22 cellular contexts compared by ENCODE assay signal in the genomic region with DNA sequence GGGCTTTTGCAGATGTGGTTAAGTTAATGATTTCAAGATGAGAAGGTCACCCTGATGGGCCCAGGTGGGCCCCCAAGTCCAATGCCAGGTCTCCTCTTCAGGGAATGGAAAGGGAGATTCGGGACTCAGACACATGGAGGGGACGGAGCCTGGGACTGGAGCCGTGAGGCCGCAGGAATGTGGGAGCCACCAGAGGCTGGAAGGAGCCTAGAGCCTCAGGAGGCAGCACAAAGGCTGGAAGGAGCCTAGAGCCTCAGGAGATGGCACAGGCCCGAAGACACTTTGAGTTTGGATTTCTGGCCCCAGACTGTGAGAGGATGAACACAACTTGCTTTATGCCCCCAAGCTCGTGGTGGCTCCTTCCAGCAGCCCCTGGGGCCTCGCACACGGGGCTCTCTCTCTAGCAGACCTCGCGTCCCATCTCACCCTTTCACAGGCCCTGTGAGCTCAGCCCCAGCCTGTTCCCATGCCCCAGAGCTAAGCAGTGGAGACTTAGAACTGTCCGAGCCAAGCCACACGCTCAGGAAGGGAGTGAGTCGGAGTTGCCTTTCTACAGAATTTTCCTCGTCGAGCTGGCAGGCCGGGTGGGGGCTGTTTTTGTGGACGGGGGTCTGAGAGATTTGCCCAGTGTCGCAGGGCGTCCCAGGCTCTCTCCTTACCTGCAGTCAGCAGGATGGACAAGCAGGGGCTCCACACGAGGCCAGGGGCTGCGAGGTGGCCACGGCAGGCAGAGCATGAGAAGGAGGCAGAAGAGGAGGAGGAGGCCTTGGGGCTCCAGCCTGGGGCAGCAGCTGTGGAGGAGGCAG.
A peak's percentile ranks its signal among the peaks of the same experiment; 100 is the strongest.
DNase-seq lines count a peak whose midpoint lies in the region; ATAC-seq and TF ChIP-seq lines count a peak whose summit lies in the region.
"Had no signal": no experiment of that assay in that cellular context is flagged by ENCODE, and none has a peak within 500 bp of the region (broad histone marks: within the 10 kb centered on the region; RNA-seq: fewer than 3 reads in every experiment).

No MANE protein-coding gene starts in this region.

- H3K27ac Mint-ChIP-seq in natural killer cell treated with Interleukin-12 subunit alpha and Interleukin-12 subunit beta and Interleukin-15 and Interleukin-18, amount 100 ng/mL, for 72 hours, result no peak overlapping the region
- H3K27ac Mint-ChIP-seq in natural killer cell, result no peak overlapping the region
- H3K27ac Mint-ChIP-seq in nephron progenitor cell, result peak overlapping the region; percentile 61
- H3K27ac Mint-ChIP-seq: immature natural killer cell, T-helper 17 cell had no signal

- no peak overlapping the region for H3K4me3 Mint-ChIP-seq in natural killer cell treated with Interleukin-12 subunit alpha and Interleukin-12 subunit beta and Interleukin-15 and Interleukin-18, amount 100 ng/mL, for 72 hours
- H3K4me3 Mint-ChIP-seq in natural killer cell (no peak overlapping the region), nephron progenitor cell (no peak overlapping the region)
- H3K4me3 Mint-ChIP-seq: immature natural killer cell, T-helper 17 cell had no signal

- H3K4me1 Mint-ChIP-seq in natural killer cell treated with Interleukin-12 subunit alpha and Interleukin-12 subunit beta and Interleukin-15 and Interleukin-18, amount 100 ng/mL, for 72 hours (ENCODE audit: low read depth in 2 of 2), result no peaks in the 10 kb centered on the region
- H3K4me1 Mint-ChIP-seq in natural killer cell (no peaks in the 10 kb centered on the region), nephron progenitor cell (no peaks in the 10 kb centered on the region)
- H3K4me1 Mint-ChIP-seq: immature natural killer cell, T-helper 17 cell had no signal

- no peaks in the 10 kb centered on the region for H3K27me3 ChIP-seq in vagina
- H3K27me3 ChIP-seq: gastrocnemius medialis had no signal

- H3K36me3 ChIP-seq in vagina, result no peaks in the 10 kb centered on the region
- H3K36me3 ChIP-seq: gastrocnemius medialis, thoracic aorta had no signal

- intact Hi-C loops in natural killer cell (cut with micrococcal nuclease), result no loop called here
- intact Hi-C loops in vagina (cut with DNase I), result no loop called here

- no peaks in the 10 kb centered on the region for H3K9me3 ChIP-seq in vagina
- H3K9me3 ChIP-seq: gastrocnemius medialis, mucosa of descending colon, thoracic aorta had no signal

- no peak overlapping the region for H3K27ac ChIP-seq in vagina
- H3K27ac ChIP-seq: 22Rv1, gastrocnemius medialis, RWPE1, thoracic aorta had no signal

- ATAC-seq in activated CD4-positive, CD25-positive, alpha-beta regulatory T cell treated with anti-CD3 and anti-CD28 coated beads, Interleukin-2, amount 50 U/mL, for 24 hours, result no peak
- ATAC-seq in natural killer cell treated with Interleukin-12 subunit alpha and Interleukin-12 subunit beta and Interleukin-15 and Interleukin-18, amount 100 ng/mL, for 72 hours, result peak in 1 of 2 donors; percentile 14
- no peak for ATAC-seq in natural killer cell
- ATAC-seq in HG03039 (IDR thresholded peaks at IDR 0.05; ENCODE audit: unreplicated experiment), result no peak
- ATAC-seq: gastrocnemius medialis; mucosa of descending colon; SK-N-SH treated with all-trans-retinoic acid at 6 μM for 48 hours; stimulated activated naive CD8-positive, alpha-beta T cell treated with anti-CD3 and anti-CD28 coated beads, Interleukin-15, Interleukin-2, amounts not matched to agents 100 U/mL and 50 U/mL, for 24 hours; T-helper 17 cell had no signal

- no peak for TF ChIP-seq CTCF in natural killer cell (IDR thresholded peaks at IDR 0.05)
- TF ChIP-seq CTCF in nephron progenitor cell (IDR thresholded peaks at IDR 0.05), result no peak
- no peak for TF ChIP-seq CTCF in vagina (IDR thresholded peaks at IDR 0.05)

- no peak for TF ChIP-seq POLR2A in vagina (IDR thresholded peaks at IDR 0.05)

- H3K9me3 Mint-ChIP-seq in natural killer cell treated with Interleukin-12 subunit alpha and Interleukin-12 subunit beta and Interleukin-15 and Interleukin-18, amount 100 ng/mL, for 72 hours, result no peaks in the 10 kb centered on the region
- H3K9me3 Mint-ChIP-seq in natural killer cell (no peaks in the 10 kb centered on the region), nephron progenitor cell (no peaks in the 10 kb centered on the region)
- H3K9me3 Mint-ChIP-seq: immature natural killer cell had no signal

- H3K4me1 ChIP-seq in vagina, result no peaks in the 10 kb centered on the region
- H3K4me1 ChIP-seq: gastrocnemius medialis had no signal

- peak; percentile 9 for DNase-seq in activated CD4-positive, CD25-positive, alpha-beta regulatory T cell treated with anti-CD3 and anti-CD28 coated beads, Interleukin-2, amount 50 U/mL, for 72 hours
- peak; percentile 20 for DNase-seq in natural killer cell treated with Interleukin-12 subunit alpha and Interleukin-12 subunit beta and Interleukin-15 and Interleukin-18, amount 100 ng/mL, for 72 hours (ENCODE audit: low spot score)
- no peak for DNase-seq in natural killer cell
- no peak for DNase-seq in nephron progenitor cell
- DNase-seq in vagina (ENCODE audit: extremely low spot score in 2 of 2), result peak; percentile 56 to 93
- no peak for DNase-seq in NCI-H1105 treated with DMSO at 0.1 percent for 48 hours (lab: John Stamatoyannopoulos, UW)
- DNase-seq: central memory CD4-positive, alpha-beta T cell; gastrocnemius medialis; hypothalamus; immature natural killer cell; mucosa of descending colon; NCI-H446; NCI-H774; stimulated activated CD4-positive, alpha-beta T cell treated with anti-CD3 and anti-CD28 coated beads, Interleukin-15, amount 100 ng/mL, for 24 hours; stimulated activated naive CD8-positive, alpha-beta T cell treated with anti-CD3 and anti-CD28 coated beads, Interleukin-15, Interleukin-2, amounts not matched to agents 100 U/mL and 50 U/mL, for 24 hours; T-helper 17 cell had no signal

- no peak overlapping the region for H3K4me3 ChIP-seq in vagina
- H3K4me3 ChIP-seq: gastrocnemius medialis, mucosa of descending colon, thoracic aorta had no signal

- H3K27me3 Mint-ChIP-seq in natural killer cell treated with Interleukin-12 subunit alpha and Interleukin-12 subunit beta and Interleukin-15 and Interleukin-18, amount 100 ng/mL, for 72 hours, result peaks cover 0 to 5% of the 10 kb centered on the region in 2 donors
- H3K27me3 Mint-ChIP-seq in natural killer cell (ENCODE audit: low read depth in 2 of 2) (peaks cover 0 to 3% of the 10 kb centered on the region in 2 donors), nephron progenitor cell (ENCODE audit: low read depth, poor library complexity) (peaks cover 9% of the 10 kb centered on the region)

- no peaks in the 10 kb centered on the region for H3K36me3 Mint-ChIP-seq in natural killer cell treated with Interleukin-12 subunit alpha and Interleukin-12 subunit beta and Interleukin-15 and Interleukin-18, amount 100 ng/mL, for 72 hours
- no peaks in the 10 kb centered on the region for H3K36me3 Mint-ChIP-seq in natural killer cell
- no peaks in the 10 kb centered on the region for H3K36me3 Mint-ChIP-seq in nephron progenitor cell (ENCODE audit: low read depth)
- H3K36me3 Mint-ChIP-seq: immature natural killer cell had no signal

Comparison
In these comparisons a context has a peak if more than half of its experiments do, and no peak if none do; other contexts are left out.
1. DNase-seq: peak in activated CD4-positive, CD25-positive, alpha-beta regulatory T cell treated with anti-CD3 and anti-CD28 coated beads, Interleukin-2, amount 50 U/mL, for 72 hours (single experiment), natural killer cell treated with Interleukin-12 subunit alpha and Interleukin-12 subunit beta and Interleukin-15 and Interleukin-18, amount 100 ng/mL, for 72 hours (single experiment) and vagina (2 of 2); none in natural killer cell (single experiment), nephron progenitor cell (single experiment) and NCI-H1105 treated with DMSO at 0.1 percent for 48 hours (single experiment).